Comparison of ENCODE assay signal across 1 cellular context in genomic region chr11:18775492-18776292, GRCh38.
TF ChIP-seq lines count a peak whose summit lies in the region.

No MANE protein-coding gene starts in this region.

TF ChIP-seq in K562, 482 proteins besides CTCF, POLR2A, EP300 and RAD21 (continued from another document):
- TF ChIP-seq NR2C2 (CRISPR knock-in tag; IDR thresholded peaks at IDR 0.05) (no peak), NR2C2 (tag; IDR thresholded peaks at IDR 0.05) (0 out of 2 replicates have a peak, but pooled peaks have one; percentile 18), ESRRA (IDR thresholded peaks at IDR 0.05; ENCODE audit: borderline replicate concordance, low read depth) (peak; percentile 96), KLF16 (IDR thresholded peaks at IDR 0.05) (0 out of 2 replicates have a peak, but pooled peaks have one; percentile 23)
